Comparison of ENCODE assay signal across 18 cellular contexts in the genomic region with DNA sequence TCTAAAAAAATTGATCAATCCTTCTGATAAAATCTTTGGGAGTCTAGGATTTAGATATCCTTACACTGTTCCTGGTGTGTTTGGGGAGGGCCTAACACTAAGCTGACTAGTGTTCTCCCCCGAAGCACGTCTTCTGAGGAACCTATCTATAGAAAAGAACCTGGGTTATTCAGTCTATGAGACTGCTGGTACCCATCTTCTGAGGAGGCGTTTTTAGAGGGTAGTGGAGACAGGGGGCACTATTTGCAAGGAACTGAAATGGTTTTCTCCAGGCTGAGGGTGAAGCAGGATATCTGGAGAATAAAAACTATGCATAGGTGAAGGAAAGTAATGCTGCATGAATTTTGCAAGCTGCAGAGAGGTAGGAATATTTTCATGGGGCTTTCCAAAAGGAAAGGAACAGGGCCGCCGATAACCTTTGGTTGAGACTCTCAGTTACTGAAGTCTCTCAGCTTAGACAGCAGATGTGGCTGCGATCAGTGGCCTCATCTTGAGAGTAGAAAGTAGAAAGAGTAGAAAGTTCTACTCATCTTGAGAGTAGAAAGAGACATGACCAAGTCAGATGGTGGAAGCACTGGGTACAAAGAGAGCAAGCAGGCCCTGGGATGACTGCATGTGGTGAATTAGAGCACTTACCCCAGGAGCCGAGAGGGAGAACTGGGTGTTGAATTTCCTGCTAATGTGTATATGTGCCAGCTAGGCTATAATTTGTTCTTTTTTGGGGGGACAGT. TPM values are rescaled to one million over a fixed set of nuclear protein-coding genes. Genes with fewer than 3 reads are reported as not detected.
DNase-seq lines count a peak whose midpoint lies in the region; ATAC-seq, FAIRE-seq and TF ChIP-seq lines count a peak whose summit lies in the region.
"Had no signal": no experiment of that assay in that cellular context is flagged by ENCODE, and none has a peak within 500 bp of the region (broad histone marks: within the 10 kb centered on the region; RNA-seq: fewer than 3 reads in every experiment).

No MANE protein-coding gene starts in this region.

- DNase-seq in GM12892 (ENCODE audit: insufficient read length) (no peak), SK-MEL-5 (ENCODE audit: low read depth, low spot score) (peak; percentile 37), COR-L47 (lab: John Stamatoyannopoulos, UW) (no peak)
- DNase-seq: activated CD4-positive, alpha-beta memory T cell treated with anti-CD3 and anti-CD28 coated beads for 36 hours; adrenal gland; cerebellar nuclear complex; IMR-90; islet precursor cell; NCI-H1105; nucleus accumbens; stimulated activated CD4-positive, alpha-beta T cell treated with anti-CD3 and anti-CD28 coated beads, Interleukin-4, amount 100 ng/mL, for 1 hour had no signal

- ATAC-seq in GM19468 (IDR thresholded peaks at IDR 0.05; ENCODE audit: extremely low read depth, unreplicated experiment) (peak; percentile 94), HG02852 (IDR thresholded peaks at IDR 0.05; ENCODE audit: unreplicated experiment) (peak; percentile 87), HG03378 (IDR thresholded peaks at IDR 0.05; ENCODE audit: unreplicated experiment) (no peak), GM19463 (IDR thresholded peaks at IDR 0.05; ENCODE audit: unreplicated experiment) (no peak), GM18873 (IDR thresholded peaks at IDR 0.05; ENCODE audit: low FRiP score, unreplicated experiment) (no peak)
- ATAC-seq: sciatic nerve had no signal

- in situ Hi-C loops in SK-MEL-5 (cut with HindIII; ENCODE audit: low pct_unique_long_range_greater_than_20kb, low sequenced_read_pairs), result no loop called here

- peak; percentile 33 for FAIRE-seq in GM12892 (lab: Jason Lieb, UNC)

- TF ChIP-seq POLR2A in GM12892 (IDR thresholded peaks at IDR 0.05; ENCODE audit: low read depth, low read length), result no peak

RNA-seq across cellular contexts. Expression of a gene that starts 31.8 kb away (rescaled TPM):
- not detected for polyA plus RNA-seq in GM12892 (2012; ENCODE audit: missing spikeins)
- total RNA-seq in SK-MEL-5 (2014; rRNA removed; shearing (Covaris generic)), result 12.1 and 13.7 TPM in 2 replicates
- 5.3 and 6.2 TPM in 2 replicates for polyA plus RNA-seq in SK-MEL-5 (2015; cell fraction: cytosol; rRNA removed)
- 1.2 and 2.1 TPM in 2 replicates for polyA plus RNA-seq in SK-MEL-5 (2015; cell fraction: nucleus; rRNA removed)
- total RNA-seq: activated CD4-positive, alpha-beta memory T cell treated with anti-CD3 and anti-CD28 coated beads for 36 hours; activated T-helper 1 cell treated with anti-CD3 and anti-CD28 coated beads, Interleukin-12 subunit alpha, Interleukin-12 subunit beta, Interleukin-2, Interleukin-4 antibody, amounts not matched to agents 30 ng/mL and 10 ng/mL and 1 ng/mL, durations not matched to agents 14 hours and 24 hours and 36 hours had no signal

Comparison
In these comparisons a context has a peak if more than half of its experiments do, and no peak if none do; other contexts are left out.
1. ATAC-seq: peak in GM19468 (single experiment) and HG02852 (single experiment); none in HG03378 (single experiment), GM19463 (single experiment) and GM18873 (single experiment).